ENCODE assay signal across 1 cellular context in genomic region chr3:195209083-195209835, GRCh38.
TF ChIP-seq lines count a peak whose summit lies in the region.

No MANE protein-coding gene starts in this region.

TF ChIP-seq in GM12878, 131 proteins besides CTCF, POLR2A, EP300 and RAD21 (continued from another document):
- TF ChIP-seq, protein P1, sequence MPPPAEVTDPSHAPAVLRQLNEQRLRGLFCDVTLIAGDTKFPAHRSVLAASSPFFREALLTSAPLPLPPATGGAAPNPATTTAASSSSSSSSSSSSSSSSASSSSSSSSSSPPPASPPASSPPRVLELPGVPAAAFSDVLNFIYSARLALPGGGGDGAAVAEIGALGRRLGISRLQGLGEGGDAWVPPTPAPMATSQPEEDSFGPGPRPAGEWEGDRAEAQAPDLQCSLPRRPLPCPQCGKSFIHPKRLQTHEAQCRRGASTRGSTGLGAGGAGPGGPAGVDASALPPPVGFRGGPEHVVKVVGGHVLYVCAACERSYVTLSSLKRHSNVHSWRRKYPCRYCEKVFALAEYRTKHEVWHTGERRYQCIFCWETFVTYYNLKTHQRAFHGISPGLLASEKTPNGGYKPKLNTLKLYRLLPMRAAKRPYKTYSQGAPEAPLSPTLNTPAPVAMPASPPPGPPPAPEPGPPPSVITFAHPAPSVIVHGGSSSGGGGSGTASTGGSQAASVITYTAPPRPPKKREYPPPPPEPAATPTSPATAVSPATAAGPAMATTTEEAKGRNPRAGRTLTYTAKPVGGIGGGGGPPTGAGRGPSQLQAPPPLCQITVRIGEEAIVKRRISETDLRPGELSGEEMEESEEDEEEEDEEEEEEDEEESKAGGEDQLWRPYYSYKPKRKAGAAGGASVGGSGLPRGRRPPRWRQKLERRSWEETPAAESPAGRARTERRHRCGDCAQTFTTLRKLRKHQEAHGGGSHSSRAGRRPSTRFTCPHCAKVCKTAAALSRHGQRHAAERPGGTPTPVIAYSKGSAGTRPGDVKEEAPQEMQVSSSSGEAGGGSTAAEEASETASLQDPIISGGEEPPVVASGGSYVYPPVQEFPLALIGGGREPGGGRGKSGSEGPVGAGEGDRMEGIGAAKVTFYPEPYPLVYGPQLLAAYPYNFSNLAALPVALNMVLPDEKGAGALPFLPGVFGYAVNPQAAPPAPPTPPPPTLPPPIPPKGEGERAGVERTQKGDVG (CRISPR knock-in tag; IDR thresholded peaks at IDR 0.05), result no peak
- no peak for TF ChIP-seq MXI1 (IDR thresholded peaks at IDR 0.05; ENCODE audit: low read depth, low read length)
- no peak for TF ChIP-seq TARDBP (IDR thresholded peaks at IDR 0.05; ENCODE audit: borderline replicate concordance)
- no peak for TF ChIP-seq CBX5 (IDR thresholded peaks at IDR 0.05; ENCODE audit: low read depth)
- TF ChIP-seq POU2F2 (IDR thresholded peaks at IDR 0.05; ENCODE audit: borderline replicate concordance, low read depth, low read length), result no peak
- TF ChIP-seq SPI1 (IDR thresholded peaks at IDR 0.05; ENCODE audit: borderline replicate concordance, insufficient read depth, low read depth, low read length), result no peak
- TF ChIP-seq HSF1 (IDR thresholded peaks at IDR 0.05; ENCODE audit: low read depth, low read length), result no peak
- no peak for TF ChIP-seq NR2C2 (IDR thresholded peaks at IDR 0.05; ENCODE audit: borderline replicate concordance, control insufficient read depth, insufficient read length, low read depth)
- TF ChIP-seq PKNOX1 (IDR thresholded peaks at IDR 0.05), result no peak
- no peak for TF ChIP-seq STAT3 (IDR thresholded peaks at IDR 0.05; ENCODE audit: low read depth, low read length)
- no peak for TF ChIP-seq JUNB (IDR thresholded peaks at IDR 0.05)
